8 cellular contexts compared by ENCODE assay signal in genomic region chr1:10211805-10212405, GRCh38. TPM values are rescaled to one million over a fixed set of nuclear protein-coding genes. Genes with fewer than 3 reads are reported as not detected.
DNase-seq lines count a peak whose midpoint lies in the region; ATAC-seq, FAIRE-seq and TF ChIP-seq lines count a peak whose summit lies in the region.

No MANE protein-coding gene starts in this region.

- TF ChIP-seq CTCF in endothelial cell of umbilical vein (IDR thresholded peaks at IDR 0.05; ENCODE audit: extremely low read depth in 1 of 2, insufficient read depth in 1 of 2, low read depth in 1 of 2, low read length in 2 of 2) (no peak), nephron progenitor cell (IDR thresholded peaks at IDR 0.05) (no peak)

- peaks cover 43% of the 10 kb centered on the region for H3K4me1 Mint-ChIP-seq in nephron progenitor cell

- H3K27ac Mint-ChIP-seq in nephron progenitor cell: peak overlapping the region; percentile 83

- no peak for ATAC-seq in HG02759 (IDR thresholded peaks at IDR 0.05; ENCODE audit: unreplicated experiment)

- POLR2A ChIA-PET in endothelial cell of umbilical vein (lab: Charles Lee): interaction anchor here (0.7 kb wide), 2 partner anchors 14 to 1401 kb away, joined by 3 to 4 read pairs; no protein-coding TSS in a partner anchor

- H3K36me3 ChIP-seq in SJCRH30: peaks cover 2% of the 10 kb centered on the region; the same call in 1 of the 2 replicates
- no peaks in the 10 kb centered on the region for H3K36me3 ChIP-seq in endothelial cell of umbilical vein (ENCODE audit: control insufficient read depth in 2 of 2, extremely low read depth in 1 of 2, insufficient read depth in 2 of 2, low read length in 2 of 2)

- TSS peak; percentile 27 for BruUV-seq in endothelial cell of umbilical vein (replicated peaks; lab: Mats Ljungman, UMichigan)

- H3K27ac ChIP-seq in SJCRH30 (peak overlapping the region; percentile 89), endothelial cell of umbilical vein (ENCODE audit: insufficient read depth, low read depth, low read length) (peak overlapping the region; percentile 87)

- dilution Hi-C loops in endothelial cell of umbilical vein (cut with MboI; ENCODE audit: extremely low pct_ligation_motif_present, low sequenced_read_pairs): no loop called here

- no peaks in the 10 kb centered on the region for H3K36me3 Mint-ChIP-seq in nephron progenitor cell (ENCODE audit: low read depth)

- H3K4me3 Mint-ChIP-seq in nephron progenitor cell: peak overlapping the region; percentile 95

- H3K9me3 Mint-ChIP-seq in nephron progenitor cell: no peaks in the 10 kb centered on the region

- H3K27me3 ChIP-seq in SJCRH30 (no peaks in the 10 kb centered on the region), endothelial cell of umbilical vein (ENCODE audit: control insufficient read depth in 2 of 2, insufficient read depth in 2 of 2, low read length in 2 of 2) (no peaks in the 10 kb centered on the region)

- H3K4me2 ChIP-seq in endothelial cell of umbilical vein (ENCODE audit: insufficient read depth, low read length): peak overlapping the region; percentile 76

- CTCF ChIA-PET in endothelial cell of umbilical vein (lab: Charles Lee): interaction anchor here (0.7 to 1.3 kb wide), 4 partner anchors 12 to 54 kb away, joined by 3 to 6 read pairs (median 4); no protein-coding TSS in a partner anchor

- peak; percentile 60 for FAIRE-seq in endothelial cell of umbilical vein (lab: Jason Lieb, UNC)

- H3K9me1 ChIP-seq in endothelial cell of umbilical vein (replicated peaks; ENCODE audit: control insufficient read depth, extremely low read depth, insufficient read depth, low read length): no peaks in the 10 kb centered on the region

- TF ChIP-seq POLR2A in endothelial cell of umbilical vein (IDR thresholded peaks at IDR 0.05; ENCODE audit: low read depth, low read length): no peak

- peaks cover 9% of the 10 kb centered on the region for H3K4me1 ChIP-seq in SJCRH30
- H3K4me1 ChIP-seq in endothelial cell of umbilical vein (ENCODE audit: control insufficient read depth, extremely low read depth, insufficient read depth, low read length): peaks cover 23% of the 10 kb centered on the region

- no peaks in the 10 kb centered on the region for H4K20me1 ChIP-seq in endothelial cell of umbilical vein (replicated peaks; ENCODE audit: control insufficient read depth, extremely low read depth, insufficient read depth, low read length)

- intact Hi-C loops in endothelial cell of umbilical vein (cut with micrococcal nuclease): loop anchor here (2.0 to 5.0 kb wide), 4 partner anchors 19 to 269 kb away; partner anchors contain the start of genes LZIC, NMNAT1 and UBE4B

- H3K9me3 ChIP-seq in SJCRH30 (replicated peaks) (no peaks in the 10 kb centered on the region), endothelial cell of umbilical vein (replicated peaks; ENCODE audit: control insufficient read depth, insufficient read depth, low read length) (no peaks in the 10 kb centered on the region)

- peaks cover 7% of the 10 kb centered on the region for H3K27me3 Mint-ChIP-seq in nephron progenitor cell (ENCODE audit: low read depth, poor library complexity)

- DNase-seq in activated CD4-positive, alpha-beta T cell treated with anti-CD3 and anti-CD28 coated beads for 48 hours: peak; percentile 12
- no peak for DNase-seq in activated CD4-positive, alpha-beta T cell treated with anti-CD3 and anti-CD28 coated beads, Interleukin-2, amount 50 U/mL, for 4 hours
- DNase-seq in SJCRH30: peak; percentile 62 to 74
- DNase-seq in endothelial cell of umbilical vein (ENCODE audit: low read depth, low spot score): no peak
- no peak for DNase-seq in nephron progenitor cell
- no peak for DNase-seq in D341Med (ENCODE audit: low spot score)
- no peak for DNase-seq in NCI-H128 (lab: John Stamatoyannopoulos, UW; ENCODE audit: unreplicated experiment)

- peaks cover 47% of the 10 kb centered on the region for H3K79me2 ChIP-seq in endothelial cell of umbilical vein (ENCODE audit: control insufficient read depth, insufficient read depth, low read length)

- H2AFZ ChIP-seq in endothelial cell of umbilical vein (ENCODE audit: low read depth, low read length): peak overlapping the region; percentile 2

- H3K9ac ChIP-seq in endothelial cell of umbilical vein (replicated peaks; ENCODE audit: extremely low read depth, insufficient read depth, low read length): peak overlapping the region; percentile 98

- H3K4me3 ChIP-seq in SJCRH30 (peak overlapping the region; percentile 98), endothelial cell of umbilical vein (replicated peaks in 1 of 3; ENCODE audit: insufficient read depth in 1 of 3, low read depth in 1 of 3, low read length in 3 of 3) (peak overlapping the region; percentile 68 to 83 (median 79))

TF ChIP-seq in endothelial cell of umbilical vein, 7 proteins besides CTCF, POLR2A, EP300 and RAD21:
- TF ChIP-seq GATA2 (IDR thresholded peaks at IDR 0.05; ENCODE audit: insufficient read depth, insufficient read length, low read depth, low read length) (no peak), EZH2 (IDR thresholded peaks at IDR 0.05; ENCODE audit: borderline replicate concordance, low read depth, low read length, severe bottlenecking) (no peak), POLR2AphosphoS5 (IDR thresholded peaks at IDR 0.05; ENCODE audit: insufficient read depth, low read depth, low read length) (no peak), FOS (IDR thresholded peaks at IDR 0.05; ENCODE audit: borderline replicate concordance, insufficient read depth, low read length) (no peak), JUN (IDR thresholded peaks at IDR 0.05; ENCODE audit: borderline replicate concordance, insufficient read depth, insufficient read length, low read depth) (no peak), MAX (IDR thresholded peaks at IDR 0.05; ENCODE audit: insufficient read depth, insufficient read length) (no peak)

RNA-seq across cellular contexts. Expression of gene KIF1B, which starts 1.5 kb away (rescaled TPM):
- total RNA-seq in SJCRH30 (2014; rRNA removed; shearing (Covaris generic)): 47.7 and 54.8 TPM in 2 replicates
- 46.6 and 58.6 TPM in 2 replicates for total RNA-seq in endothelial cell of umbilical vein
- 14.8 and 15.5 TPM in 2 replicates for polyA plus RNA-seq in endothelial cell of umbilical vein
- polyA plus RNA-seq in endothelial cell of umbilical vein (2011; cell fraction: cytosol; rRNA removed): 13.3 and 14.2 TPM in 2 replicates
- 27.6 and 30.0 TPM in 2 replicates for polyA plus RNA-seq in endothelial cell of umbilical vein (2011; cell fraction: nucleus; rRNA removed)
- 25.8 and 29.4 TPM in 2 replicates for polyA plus RNA-seq in endothelial cell of umbilical vein (2012)
- polyA minus RNA-seq in endothelial cell of umbilical vein: 37.9 and 53.5 TPM in 2 replicates
- 15.1 TPM for polyA minus RNA-seq in endothelial cell of umbilical vein (2011; cell fraction: cytosol; rRNA and poly(A)+ RNA removed)
- polyA minus RNA-seq in endothelial cell of umbilical vein (2011; cell fraction: nucleus; rRNA and poly(A)+ RNA removed): 52.4 and 80.3 TPM in 2 replicates

Comparison
In these comparisons a context has a peak if more than half of its experiments do, and no peak if none do; other contexts are left out.
1. DNase-seq: peak in activated CD4-positive, alpha-beta T cell treated with anti-CD3 and anti-CD28 coated beads for 48 hours (single experiment) and SJCRH30 (2 of 2); none in activated CD4-positive, alpha-beta T cell treated with anti-CD3 and anti-CD28 coated beads, Interleukin-2, amount 50 U/mL, for 4 hours (0 of 2), endothelial cell of umbilical vein (single experiment), nephron progenitor cell (single experiment), D341Med (single experiment) and NCI-H128 (single experiment).